20 cellular contexts compared by ENCODE assay signal in the genomic region with DNA sequence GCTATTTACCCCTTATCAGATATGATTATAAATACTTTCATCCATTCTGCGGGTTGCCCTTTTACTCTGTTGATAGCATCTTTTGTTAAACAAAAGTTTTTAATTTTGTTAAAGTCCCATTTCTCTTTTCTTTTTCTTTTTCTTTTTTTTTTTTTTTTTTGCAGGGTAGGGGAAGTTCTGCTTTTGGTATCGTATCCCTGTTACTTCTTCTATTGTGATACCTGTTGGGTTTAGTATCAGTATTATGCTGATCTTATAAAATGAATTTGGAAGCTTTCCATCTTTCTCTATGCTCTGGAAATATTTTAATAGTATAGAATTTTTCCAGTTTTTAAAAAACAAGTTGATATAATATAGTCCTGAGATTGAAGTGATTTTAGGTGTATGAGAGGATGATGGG. TPM values are rescaled to one million over a fixed set of nuclear protein-coding genes. Genes with fewer than 3 reads are reported as not detected.
DNase-seq lines count a peak whose midpoint lies in the region; ATAC-seq, FAIRE-seq and TF ChIP-seq lines count a peak whose summit lies in the region.
"Had no signal": no experiment of that assay in that cellular context is flagged by ENCODE, and none has a peak within 500 bp of the region (broad histone marks: within the 10 kb centered on the region; RNA-seq: fewer than 3 reads in every experiment).

No MANE protein-coding gene starts in this region.

- ATAC-seq in GM18873 (IDR thresholded peaks at IDR 0.05; ENCODE audit: low FRiP score, unreplicated experiment) = no peak
- ATAC-seq: A549 had no signal

- H3K9me3 Mint-ChIP-seq in IgD-negative memory B cell = no peaks in the 10 kb centered on the region
- no peaks in the 10 kb centered on the region for H3K9me3 Mint-ChIP-seq in chondrocyte (ENCODE audit: low read depth)
- H3K9me3 Mint-ChIP-seq in neural crest cell = no peaks in the 10 kb centered on the region
- H3K9me3 Mint-ChIP-seq: CD4-positive, alpha-beta memory T cell had no signal

- FAIRE-seq in A204.1 (lab: Jason Lieb, UNC) (peak; percentile 3), H54 (lab: Jason Lieb, UNC) (no peak)
- FAIRE-seq: A549 had no signal

- no peak for TF ChIP-seq POLR2A in H54 (IDR thresholded peaks at IDR 0.05; ENCODE audit: low read depth, low read length)

- H3K4me1 Mint-ChIP-seq in IgD-negative memory B cell (peaks cover 26 to 43% (median 40%) of the 10 kb centered on the region in 3 donors), chondrocyte (ENCODE audit: low read depth) (peaks cover 42% of the 10 kb centered on the region), neural crest cell (peaks cover 45% of the 10 kb centered on the region)

- H3K27ac Mint-ChIP-seq in IgD-negative memory B cell (peak overlapping the region in 2 of 3 donors; percentile 69 to 70), chondrocyte (ENCODE audit: unreplicated experiment) (peak overlapping the region; percentile 46), neural crest cell (ENCODE audit: unreplicated experiment) (no peak overlapping the region)
- H3K27ac Mint-ChIP-seq: CD4-positive, alpha-beta memory T cell had no signal

- H3K36me3 Mint-ChIP-seq in IgD-negative memory B cell (peaks cover 4% of the 10 kb centered on the region), chondrocyte (ENCODE audit: low read depth) (peaks cover 8% of the 10 kb centered on the region), neural crest cell (ENCODE audit: low read depth) (peaks cover 27% of the 10 kb centered on the region)

- DNase-seq in chondrocyte (ENCODE audit: low spot score) = no peak
- no peak for DNase-seq in neural crest cell (ENCODE audit: low read depth, low spot score)
- no peak for DNase-seq in H54 (ENCODE audit: insufficient read length, low spot score)
- DNase-seq in NCI-H345 treated with DMSO at 0.1 percent for 48 hours (lab: John Stamatoyannopoulos, UW; ENCODE audit: unreplicated experiment) = no peak
- DNase-seq: ACHN; AML-193; BE2C; C1 segment of cervical spinal cord; Caco-2; CD4-positive, alpha-beta memory T cell; DMS 273 treated with DMSO at 0.1 percent for 48 hours; DMS79; GF-D8; GOT3; H7; HCEC 1CT had no signal

- TF ChIP-seq CTCF in chondrocyte (IDR thresholded peaks at IDR 0.05) (no peak), neural crest cell (conservative IDR thresholded peaks at IDR 0.05) (no peak)

- H3K4me3 Mint-ChIP-seq in IgD-negative memory B cell (peak overlapping the region in 3 of 4 donors; percentile 53 to 79 (median 55)), chondrocyte (ENCODE audit: unreplicated experiment) (no peak overlapping the region), neural crest cell (peak overlapping the region; percentile 42)
- H3K4me3 Mint-ChIP-seq: CD4-positive, alpha-beta memory T cell had no signal

- H3K27me3 Mint-ChIP-seq in IgD-negative memory B cell = no peaks in the 10 kb centered on the region
- H3K27me3 Mint-ChIP-seq in chondrocyte (ENCODE audit: low read depth) = no peaks in the 10 kb centered on the region
- H3K27me3 Mint-ChIP-seq in neural crest cell (ENCODE audit: low read depth) = no peaks in the 10 kb centered on the region
- H3K27me3 Mint-ChIP-seq: CD4-positive, alpha-beta memory T cell had no signal

RNA-seq across cellular contexts. Expression of a gene that starts 6.0 kb away (rescaled TPM):
- polyA plus RNA-seq in IgD-negative memory B cell = 1.1 TPM
- 7.6 to 8.8 TPM (median 7.8 TPM) in 3 replicates for total RNA-seq in chondrocyte
- 61.3 and 62.6 TPM in 2 replicates for total RNA-seq in neural crest cell
